8 cellular contexts compared by ENCODE assay signal in the genomic region with DNA sequence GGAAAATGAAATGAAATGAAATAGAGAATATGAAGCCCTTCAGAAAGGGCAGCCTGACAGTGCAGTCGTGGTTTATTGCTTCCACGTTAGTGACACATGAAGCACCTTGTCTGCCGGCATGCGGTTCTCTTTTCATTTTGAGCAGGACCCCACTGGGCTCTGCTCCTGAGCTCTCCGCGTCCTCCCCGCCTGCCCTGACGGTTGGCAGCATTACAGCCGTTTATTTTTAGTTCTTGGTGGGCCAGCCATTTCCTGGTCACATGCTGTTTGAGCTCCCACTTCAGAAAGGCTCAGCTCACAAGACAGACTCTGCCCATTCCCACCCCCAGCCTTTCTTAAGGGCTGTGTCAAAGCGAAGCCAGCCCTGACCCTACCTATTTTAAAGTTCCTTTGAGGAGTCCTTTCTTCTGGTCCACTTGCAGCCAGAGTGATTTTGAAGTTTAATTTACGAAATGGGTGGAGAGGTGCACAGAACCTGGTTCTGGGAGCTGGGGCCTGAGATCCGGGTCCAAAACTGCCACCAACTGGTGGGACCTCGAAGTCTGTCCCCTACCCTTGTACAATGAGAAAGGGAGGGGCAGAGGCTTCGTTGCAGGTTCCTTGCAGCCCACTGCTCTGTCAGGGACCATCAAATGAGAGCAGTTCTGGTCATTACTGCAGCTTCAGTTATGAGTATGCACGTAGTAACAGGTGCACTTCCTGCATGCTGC.
A peak's percentile ranks its signal among the peaks of the same experiment; 100 is the strongest.
DNase-seq lines count a peak whose midpoint lies in the region; ATAC-seq and TF ChIP-seq lines count a peak whose summit lies in the region.

No MANE protein-coding gene starts in this region.

- peaks cover 3% of the 10 kb centered on the region for H3K9me3 Mint-ChIP-seq in endodermal cell

- H3K9me3 ChIP-seq in right cardiac atrium (ENCODE audit: control insufficient read depth, low read length): no peaks in the 10 kb centered on the region
- no peaks in the 10 kb centered on the region for H3K9me3 ChIP-seq in thyroid gland
- no peaks in the 10 kb centered on the region for H3K9me3 ChIP-seq in endodermal cell (ENCODE audit: control insufficient read depth, low read length)

- H3K36me3 ChIP-seq in thyroid gland (no peaks in the 10 kb centered on the region), endodermal cell (ENCODE audit: control insufficient read depth, insufficient read depth, low read length) (no peaks in the 10 kb centered on the region)

- no peak overlapping the region for H3K9ac ChIP-seq in endodermal cell (ENCODE audit: extremely low read depth, low read length, poor library complexity, severe bottlenecking)

- ATAC-seq in GM21576 (IDR thresholded peaks at IDR 0.05; ENCODE audit: unreplicated experiment): peak; percentile 63
- peak; percentile 67 to 70 for ATAC-seq in right cardiac atrium

- H3K4me3 ChIP-seq in NB4 (ENCODE audit: low read depth, low read length): no peak overlapping the region
- H3K4me3 ChIP-seq in right cardiac atrium (ENCODE audit: low read length): no peak overlapping the region
- H3K4me3 ChIP-seq in thyroid gland (replicated peaks in 1 of 3): no peak overlapping the region
- H3K4me3 ChIP-seq in endodermal cell (ENCODE audit: low read length): no peak overlapping the region

- WGBS in right cardiac atrium: 27% methylated on average over 15 of the region's 15 CpGs
- 14 to 30% methylated on average over 12 to 15 of the region's 15 CpGs for WGBS in thyroid gland, 2 donors
- WGBS in endodermal cell (ENCODE audit: insufficient coverage in 1 of 2, insufficient read length in 1 of 2), 2 experiments: 70 to 74% methylated on average over 8 to 15 of the region's 15 CpGs

- H3K4me1 Mint-ChIP-seq in endodermal cell: no peaks in the 10 kb centered on the region

- no peak overlapping the region for H3K4me3 Mint-ChIP-seq in endodermal cell

- H3K36me3 Mint-ChIP-seq in endodermal cell (ENCODE audit: low read depth): no peaks in the 10 kb centered on the region

- no peaks in the 10 kb centered on the region for H3K27me3 Mint-ChIP-seq in endodermal cell (ENCODE audit: insufficient read depth)

- H3K4me1 ChIP-seq in right cardiac atrium (ENCODE audit: control insufficient read depth, insufficient read depth, low read length): peaks cover 27% of the 10 kb centered on the region
- H3K4me1 ChIP-seq in thyroid gland: peaks cover 14 to 26% of the 10 kb centered on the region in 2 donors
- H3K4me1 ChIP-seq in endodermal cell (ENCODE audit: control insufficient read depth, insufficient read depth, low read length): no peaks in the 10 kb centered on the region

- TF ChIP-seq POLR2A in NB4 (IDR thresholded peaks at IDR 0.05; ENCODE audit: extremely low read depth, insufficient read length) (no peak), thyroid gland (IDR thresholded peaks at IDR 0.05) (peak in 1 of 2 donors; percentile 9)

- peak overlapping the region; percentile 72 for H3K27ac ChIP-seq in right cardiac atrium (ENCODE audit: low read length)
- H3K27ac ChIP-seq in thyroid gland: peak overlapping the region; percentile 1 to 51 (median 8)
- no peak overlapping the region for H3K27ac ChIP-seq in endodermal cell (ENCODE audit: low read depth, low read length)

- TF ChIP-seq CTCF in GM12872 (IDR thresholded peaks at IDR 0.05; ENCODE audit: insufficient read depth, low read depth, low read length): 0 out of 3 replicates have a peak, but pooled peaks have one; percentile 4
- no peak for TF ChIP-seq CTCF in NB4 (IDR thresholded peaks at IDR 0.05; ENCODE audit: low read depth, low read length)
- no peak for TF ChIP-seq CTCF in thyroid gland (IDR thresholded peaks at IDR 0.05)
- TF ChIP-seq CTCF in endodermal cell (conservative IDR thresholded peaks at IDR 0.05): no peak

- H3K27me3 ChIP-seq in right cardiac atrium (ENCODE audit: control insufficient read depth, insufficient read depth): no peaks in the 10 kb centered on the region
- H3K27me3 ChIP-seq in thyroid gland: no peaks in the 10 kb centered on the region
- no peaks in the 10 kb centered on the region for H3K27me3 ChIP-seq in endodermal cell (ENCODE audit: control insufficient read depth, insufficient read depth, low read length, poor library complexity, severe bottlenecking)

- H3K27ac Mint-ChIP-seq in endodermal cell: no peak overlapping the region

- DNase-seq in NB4 (ENCODE audit: low read depth) (peak; percentile 72), right cardiac atrium (peak in 2 of 3 donors; percentile 72), thyroid gland (peak; percentile 74 to 75), AML-193 (lab: John Stamatoyannopoulos, UW) (no peak), endodermal cell (no peak), HT-29 (ENCODE audit: low spot score) (no peak)

- intact Hi-C loops in right cardiac atrium (cut with DNase I): loop anchor here in 1 of 4 donors (10.0 kb wide), 1 partner anchor 63 kb away; the partner anchor contains the start of gene MGLL
- intact Hi-C loops in thyroid gland (cut with DNase I): no loop called here

Comparison
In these comparisons a context has a peak if more than half of its experiments do, and no peak if none do; other contexts are left out.
1. DNase-seq: peak in NB4 (single experiment), right cardiac atrium (2 of 3) and thyroid gland (2 of 2); none in AML-193 (0 of 2), endodermal cell (single experiment) and HT-29 (single experiment).